16 cellular contexts compared by ENCODE assay signal in the genomic region with DNA sequence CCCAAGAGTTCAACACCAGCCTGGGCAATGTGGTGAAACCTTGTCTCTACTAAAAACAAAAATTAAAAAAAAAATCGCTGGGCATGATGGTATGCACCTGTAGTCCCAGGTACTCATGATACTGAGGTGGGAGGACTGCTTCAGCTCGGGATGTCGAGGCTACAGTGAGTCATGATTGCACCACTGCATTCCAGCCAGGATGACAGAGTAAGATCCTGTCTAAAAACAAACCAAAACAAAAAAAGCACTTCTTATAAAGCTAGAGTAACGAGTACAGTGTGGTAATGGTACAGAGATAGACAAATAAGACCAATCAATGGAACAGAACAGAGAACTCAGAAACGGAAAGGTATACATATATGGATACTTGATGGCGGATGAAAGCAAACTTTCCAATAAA. TPM values are rescaled to one million over a fixed set of nuclear protein-coding genes. Genes with fewer than 3 reads are reported as not detected.
A peak's percentile ranks its signal among the peaks of the same experiment; 100 is the strongest.
DNase-seq lines count a peak whose midpoint lies in the region; ATAC-seq and TF ChIP-seq lines count a peak whose summit lies in the region.
"Had no signal": no experiment of that assay in that cellular context is flagged by ENCODE, and none has a peak within 500 bp of the region (broad histone marks: within the 10 kb centered on the region; RNA-seq: fewer than 3 reads in every experiment).

No MANE protein-coding gene starts in this region.

- H3K36me3 Mint-ChIP-seq in activated CD8-positive, alpha-beta memory T cell treated with anti-CD3 and anti-CD28 coated beads, Interleukin-2, amount 10 ng/mL, durations not matched to agents 7 days and 5 days: peaks cover 46% of the 10 kb centered on the region
- peaks cover 69% of the 10 kb centered on the region for H3K36me3 Mint-ChIP-seq in activated T-helper 2 cell treated with anti-CD3 and anti-CD28 coated beads, Interferon-gamma antibody, Interleukin-2, Interleukin-4, amounts not matched to agents 10 μg/mL and 5 μg/mL and 100 μg/mL, durations not matched to agents 14 hours and 24 hours and 36 hours (ENCODE audit: low read depth)

- DNase-seq in activated CD8-positive, alpha-beta memory T cell treated with anti-CD3 and anti-CD28 coated beads, Interleukin-2, amount 10 ng/mL, durations not matched to agents 7 days and 5 days: peak; percentile 29
- no peak for DNase-seq in activated CD8-positive, alpha-beta memory T cell treated with anti-CD3 and anti-CD28 coated beads for 24 hours
- no peak for DNase-seq in activated T-helper 2 cell treated with anti-CD3 and anti-CD28 coated beads, Interferon-gamma antibody, Interleukin-2, Interleukin-4, amounts not matched to agents 10 μg/mL and 5 μg/mL and 100 μg/mL, durations not matched to agents 14 hours and 24 hours and 36 hours (ENCODE audit: low spot score)
- DNase-seq in fibroblast of the aortic adventitia (ENCODE audit: low read depth) (peak; percentile 71), smooth muscle cell (lab: John Stamatoyannopoulos, UW; ENCODE audit: unreplicated experiment) (no peak), hippocampal formation (lab: John Stamatoyannopoulos, UW) (no peak), right cardiac atrium (no peak), ovary (no peak)
- DNase-seq: activated CD8-positive, alpha-beta memory T cell treated with anti-CD3 and anti-CD28 coated beads, Interleukin-2, amount 50 U/mL, for 4 hours; cortex of kidney; GF-D8; MM.1S; stimulated activated CD4-positive, alpha-beta T cell treated with anti-CD3 and anti-CD28 coated beads, Interleukin-4, amount 100 ng/mL, for 1 hour; substantia nigra; T-helper 1 cell had no signal

- intact Hi-C loops in activated T-helper 2 cell treated with anti-CD3 and anti-CD28 coated beads, Interferon-gamma antibody, Interleukin-2, Interleukin-4, amounts not matched to agents 10 μg/mL and 5 μg/mL and 100 μg/mL, durations not matched to agents 14 hours and 24 hours and 36 hours (cut with micrococcal nuclease): no loop called here
- intact Hi-C loops in right cardiac atrium (cut with DNase I) (no loop called here), ovary (cut with DNase I) (loop anchor here in 1 of 4 donors (10.0 kb wide), 1 partner anchor 461 kb away; no protein-coding TSS in a partner anchor)

- WGBS in smooth muscle cell (ENCODE audit: low lambda C conversion rate): 53% methylated on average over 6 of the region's 6 CpGs
- 79% methylated on average over 6 of the region's 6 CpGs for WGBS in right cardiac atrium
- WGBS in ovary, 3 donors: 57 to 63% (median 59%) methylated on average over 6 of the region's 6 CpGs

- no peak overlapping the region for H3K27ac Mint-ChIP-seq in activated CD8-positive, alpha-beta memory T cell treated with anti-CD3 and anti-CD28 coated beads, Interleukin-2, amount 10 ng/mL, durations not matched to agents 7 days and 5 days
- peak overlapping the region; percentile 66 for H3K27ac Mint-ChIP-seq in activated T-helper 2 cell treated with anti-CD3 and anti-CD28 coated beads, Interferon-gamma antibody, Interleukin-2, Interleukin-4, amounts not matched to agents 10 μg/mL and 5 μg/mL and 100 μg/mL, durations not matched to agents 14 hours and 24 hours and 36 hours
- H3K27ac Mint-ChIP-seq: GM23338 had no signal

- TF ChIP-seq EP300 in ovary (IDR thresholded peaks at IDR 0.05): no peak

- H3K4me3 ChIP-seq in fibroblast of the aortic adventitia (ENCODE audit: low read depth, low read length) (no peak overlapping the region), smooth muscle cell (no peak overlapping the region), right cardiac atrium (ENCODE audit: low read length) (no peak overlapping the region), ovary (no peak overlapping the region)
- H3K4me3 ChIP-seq: GM23338 had no signal

- no peaks in the 10 kb centered on the region for H4K20me1 ChIP-seq in smooth muscle cell (ENCODE audit: low read depth)

- no peaks in the 10 kb centered on the region for H3K79me2 ChIP-seq in smooth muscle cell (ENCODE audit: low read depth)

- H3K27ac ChIP-seq in smooth muscle cell (ENCODE audit: low read depth): peak overlapping the region; percentile 87
- no peak overlapping the region for H3K27ac ChIP-seq in right cardiac atrium (ENCODE audit: low read length)
- no peak overlapping the region for H3K27ac ChIP-seq in ovary

- no peaks in the 10 kb centered on the region for H3F3A ChIP-seq in smooth muscle cell (ENCODE audit: low read depth)

- no peak for TF ChIP-seq POLR2A in ovary (IDR thresholded peaks at IDR 0.05)

- peaks cover 50% of the 10 kb centered on the region for H3K4me1 Mint-ChIP-seq in activated CD8-positive, alpha-beta memory T cell treated with anti-CD3 and anti-CD28 coated beads, Interleukin-2, amount 10 ng/mL, durations not matched to agents 7 days and 5 days
- H3K4me1 Mint-ChIP-seq in activated T-helper 2 cell treated with anti-CD3 and anti-CD28 coated beads, Interferon-gamma antibody, Interleukin-2, Interleukin-4, amounts not matched to agents 10 μg/mL and 5 μg/mL and 100 μg/mL, durations not matched to agents 14 hours and 24 hours and 36 hours (ENCODE audit: low read depth): peaks cover 61% of the 10 kb centered on the region

- no peak for TF ChIP-seq CTCF in fibroblast of the aortic adventitia (IDR thresholded peaks at IDR 0.05; ENCODE audit: insufficient read depth, low read length)
- TF ChIP-seq CTCF in smooth muscle cell (IDR thresholded peaks at IDR 0.05; ENCODE audit: borderline replicate concordance, insufficient read depth, poor library complexity, severe bottlenecking): no peak
- TF ChIP-seq CTCF in ovary (IDR thresholded peaks at IDR 0.05): no peak

- H3K9ac ChIP-seq in smooth muscle cell (ENCODE audit: low read depth): peak overlapping the region; percentile 53

- no peak overlapping the region for H3K4me3 Mint-ChIP-seq in activated CD8-positive, alpha-beta memory T cell treated with anti-CD3 and anti-CD28 coated beads, Interleukin-2, amount 10 ng/mL, durations not matched to agents 7 days and 5 days
- no peak overlapping the region for H3K4me3 Mint-ChIP-seq in activated T-helper 2 cell treated with anti-CD3 and anti-CD28 coated beads, Interferon-gamma antibody, Interleukin-2, Interleukin-4, amounts not matched to agents 10 μg/mL and 5 μg/mL and 100 μg/mL, durations not matched to agents 14 hours and 24 hours and 36 hours (ENCODE audit: low read depth)
- H3K4me3 Mint-ChIP-seq: GM23338 had no signal

- H3K4me1 ChIP-seq in smooth muscle cell (ENCODE audit: low read depth): peaks cover 12% of the 10 kb centered on the region
- H3K4me1 ChIP-seq in right cardiac atrium (ENCODE audit: control insufficient read depth, insufficient read depth, low read length): peaks cover 4% of the 10 kb centered on the region
- peaks cover 6% of the 10 kb centered on the region for H3K4me1 ChIP-seq in ovary (ENCODE audit: insufficient read depth)

- H3K9me3 ChIP-seq in smooth muscle cell (replicated peaks; ENCODE audit: low read depth) (no peaks in the 10 kb centered on the region), right cardiac atrium (ENCODE audit: control insufficient read depth, low read length) (no peaks in the 10 kb centered on the region), ovary (no peaks in the 10 kb centered on the region)

- ATAC-seq in activated CD8-positive, alpha-beta memory T cell treated with anti-CD3 and anti-CD28 coated beads, Interleukin-2, amount 10 ng/mL, durations not matched to agents 7 days and 5 days: no peak
- no peak for ATAC-seq in right cardiac atrium
- ATAC-seq: GM23338 had no signal

- no peak overlapping the region for H2AFZ ChIP-seq in smooth muscle cell (ENCODE audit: low read depth)
- H2AFZ ChIP-seq: GM23338 had no signal

- H3K4me2 ChIP-seq in smooth muscle cell: peak overlapping the region; percentile 40
- H3K4me2 ChIP-seq: GM23338 had no signal

- no peaks in the 10 kb centered on the region for H3K27me3 Mint-ChIP-seq in activated CD8-positive, alpha-beta memory T cell treated with anti-CD3 and anti-CD28 coated beads, Interleukin-2, amount 10 ng/mL, durations not matched to agents 7 days and 5 days
- no peaks in the 10 kb centered on the region for H3K27me3 Mint-ChIP-seq in activated T-helper 2 cell treated with anti-CD3 and anti-CD28 coated beads, Interferon-gamma antibody, Interleukin-2, Interleukin-4, amounts not matched to agents 10 μg/mL and 5 μg/mL and 100 μg/mL, durations not matched to agents 14 hours and 24 hours and 36 hours (ENCODE audit: low read depth)

- no peaks in the 10 kb centered on the region for H3K9me3 Mint-ChIP-seq in activated CD8-positive, alpha-beta memory T cell treated with anti-CD3 and anti-CD28 coated beads, Interleukin-2, amount 10 ng/mL, durations not matched to agents 7 days and 5 days (ENCODE audit: low read depth)
- H3K9me3 Mint-ChIP-seq in activated T-helper 2 cell treated with anti-CD3 and anti-CD28 coated beads, Interferon-gamma antibody, Interleukin-2, Interleukin-4, amounts not matched to agents 10 μg/mL and 5 μg/mL and 100 μg/mL, durations not matched to agents 14 hours and 24 hours and 36 hours: peaks cover 6% of the 10 kb centered on the region
- H3K9me3 Mint-ChIP-seq: GM23338 had no signal

- CTCF ChIA-PET in activated CD8-positive, alpha-beta memory T cell treated with anti-CD3 and anti-CD28 coated beads, Interleukin-2, amount 10 ng/mL, durations not matched to agents 7 days and 5 days (lab: Charles Lee): interaction anchor here (1.2 kb wide), 2 partner anchors 15 to 28 kb away, joined by 3 to 4 read pairs; no protein-coding TSS in a partner anchor

- H3K27me3 ChIP-seq in smooth muscle cell (ENCODE audit: low read depth) (no peaks in the 10 kb centered on the region), right cardiac atrium (ENCODE audit: control insufficient read depth, insufficient read depth) (no peaks in the 10 kb centered on the region), ovary (no peaks in the 10 kb centered on the region)

- no peaks in the 10 kb centered on the region for H3K36me3 ChIP-seq in smooth muscle cell (ENCODE audit: low read depth)
- H3K36me3 ChIP-seq in ovary: no peaks in the 10 kb centered on the region

RNA-seq across cellular contexts. Expression of gene NSMCE1, which starts 4.4 kb away (rescaled TPM):
- total RNA-seq in activated CD8-positive, alpha-beta memory T cell treated with anti-CD3 and anti-CD28 coated beads, Interleukin-2, amount 10 ng/mL, durations not matched to agents 7 days and 5 days: 10 to 100 TPM; 75.9 to 94.0 TPM
- total RNA-seq in activated T-helper 2 cell treated with anti-CD3 and anti-CD28 coated beads, Interferon-gamma antibody, Interleukin-2, Interleukin-4, amounts not matched to agents 10 μg/mL and 5 μg/mL and 100 μg/mL, durations not matched to agents 14 hours and 24 hours and 36 hours: 186 and 189 TPM in 2 replicates
- total RNA-seq in fibroblast of the aortic adventitia (ENCODE audit: low replicate concordance) (97.7 and 113 TPM in 2 replicates), smooth muscle cell (35.7 and 36.9 TPM in 2 replicates), right cardiac atrium (10 to 100 TPM; 27.3 to 36.8 (median 29.3) TPM), ovary (10 to 100 TPM; 19.8 to 68.4 (median 48.9) TPM)
- polyA plus RNA-seq in smooth muscle cell (59.1 and 61.2 TPM in 2 replicates), right cardiac atrium (40.1 TPM), ovary (10 to 100 TPM; 57.2 to 66.0 TPM)

RNA-seq across cellular contexts. Expression of gene IL4R, which starts 49.6 kb away (rescaled TPM):
- total RNA-seq in activated CD8-positive, alpha-beta memory T cell treated with anti-CD3 and anti-CD28 coated beads, Interleukin-2, amount 10 ng/mL, durations not matched to agents 7 days and 5 days: 100 to 1,000 TPM; 155 to 190 TPM
- total RNA-seq in activated T-helper 2 cell treated with anti-CD3 and anti-CD28 coated beads, Interferon-gamma antibody, Interleukin-2, Interleukin-4, amounts not matched to agents 10 μg/mL and 5 μg/mL and 100 μg/mL, durations not matched to agents 14 hours and 24 hours and 36 hours: 434 and 437 TPM in 2 replicates
- total RNA-seq in fibroblast of the aortic adventitia (ENCODE audit: low replicate concordance): 25.6 and 82.3 TPM in 2 replicates
- 13.4 and 17.2 TPM in 2 replicates for total RNA-seq in smooth muscle cell
- polyA plus RNA-seq in smooth muscle cell: 24.0 and 35.3 TPM in 2 replicates
- 10 to 100 TPM; 19.9 to 51.0 (median 25.7) TPM for total RNA-seq in right cardiac atrium
- polyA plus RNA-seq in right cardiac atrium: 12.3 TPM
- total RNA-seq in ovary: 10 to 100 TPM; 11.3 to 39.5 (median 17.4) TPM
- polyA plus RNA-seq in ovary: 10 to 100 TPM; 13.5 to 26.6 TPM

Comparison
In these comparisons a context has a peak if more than half of its experiments do, and no peak if none do; other contexts are left out.
1. DNase-seq: peak in activated CD8-positive, alpha-beta memory T cell treated with anti-CD3 and anti-CD28 coated beads, Interleukin-2, amount 10 ng/mL, durations not matched to agents 7 days and 5 days (single experiment) and fibroblast of the aortic adventitia (single experiment); none in activated CD8-positive, alpha-beta memory T cell treated with anti-CD3 and anti-CD28 coated beads for 24 hours (single experiment), activated T-helper 2 cell treated with anti-CD3 and anti-CD28 coated beads, Interferon-gamma antibody, Interleukin-2, Interleukin-4, amounts not matched to agents 10 μg/mL and 5 μg/mL and 100 μg/mL, durations not matched to agents 14 hours and 24 hours and 36 hours (single experiment), smooth muscle cell (single experiment), hippocampal formation (0 of 2), right cardiac atrium (0 of 3) and ovary (0 of 5).